ENCODE assay signal across 7 cellular contexts in the genomic region with DNA sequence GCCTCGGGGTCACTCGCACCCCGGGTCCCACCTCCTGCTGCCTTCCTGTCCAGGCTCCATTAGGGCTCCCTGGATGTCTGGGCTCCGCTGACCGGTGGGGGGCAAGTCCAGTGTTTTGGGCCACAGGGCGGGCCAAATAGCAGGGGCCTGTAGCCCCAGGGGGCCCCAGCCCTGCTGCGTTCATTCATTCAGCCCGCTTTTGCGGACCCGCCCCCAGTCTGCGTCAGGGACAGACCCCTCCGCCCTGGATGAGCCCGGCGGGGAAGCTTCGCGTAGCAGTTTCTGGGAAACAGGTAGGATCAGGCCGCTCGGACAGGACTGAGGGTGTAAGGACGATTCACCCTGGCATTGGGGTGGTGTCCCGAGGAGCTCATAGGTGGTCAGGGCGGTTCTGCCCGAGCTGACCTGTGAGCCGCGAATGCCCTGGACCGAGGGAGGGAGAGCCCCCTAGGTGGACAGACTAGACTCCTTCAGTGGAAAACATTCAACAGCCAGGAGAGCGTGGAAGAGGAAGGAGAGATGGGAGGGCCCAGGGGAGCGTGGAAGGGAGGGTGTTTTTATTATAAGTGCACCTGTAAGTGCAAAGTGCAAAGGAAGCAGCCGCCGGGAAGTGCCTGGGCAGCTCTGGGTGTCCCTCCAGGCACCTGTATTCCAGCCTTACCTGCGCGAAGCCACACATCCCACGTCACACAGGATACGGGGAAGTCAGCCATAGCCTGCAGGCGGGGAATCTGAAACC. TPM values are rescaled to one million over a fixed set of nuclear protein-coding genes. Genes with fewer than 3 reads are reported as not detected.
DNase-seq lines count a peak whose midpoint lies in the region; ATAC-seq and TF ChIP-seq lines count a peak whose summit lies in the region.

No MANE protein-coding gene starts in this region.

- DNase-seq in HEK293T (ENCODE audit: extremely low spot score) (peak; percentile 34), NCI-H146 (lab: John Stamatoyannopoulos, UW) (peak; percentile 80), right atrium auricular region (ENCODE audit: low spot score) (no peak), sigmoid colon (no peak), GM10248 (ENCODE audit: extremely low spot score) (no peak)

- TF ChIP-seq POLR2A in GM18505 (IDR thresholded peaks at IDR 0.05; ENCODE audit: borderline replicate concordance, extremely low read depth, insufficient read depth, insufficient read length), result no peak
- TF ChIP-seq POLR2A in sigmoid colon (IDR thresholded peaks at IDR 0.05), result no peak

- TF ChIP-seq EP300 in sigmoid colon (IDR thresholded peaks at IDR 0.05), result no peak

- H3K4me1 ChIP-seq in right atrium auricular region (peaks cover 0 to 60% of the 10 kb centered on the region in 2 donors), sigmoid colon (peaks cover 0 to 49% (median 45%) of the 10 kb centered on the region in 4 donors)

- H3K4me3 ChIP-seq in right atrium auricular region (peak overlapping the region; percentile 91 to 96), sigmoid colon (peak overlapping the region; percentile 82 to 96 (median 92))

- POLR2A ChIA-PET in HEK293T (lab: Yijun Ruan, JAX) (interaction anchor here (0.9 to 2.3 kb wide), 6 partner anchors 10 to 136 kb away, joined by 3 to 17 read pairs (median 5); partner anchors contain the start of gene PYGB), GM10248 (lab: Yijun Ruan, JAX) (no interaction called here)

- peak; percentile 13 for ATAC-seq in GM18505 (IDR thresholded peaks at IDR 0.05; ENCODE audit: unreplicated experiment)

- peak overlapping the region; percentile 95 to 98 for H3K27ac ChIP-seq in right atrium auricular region
- peak overlapping the region; percentile 87 to 92 (median 90) for H3K27ac ChIP-seq in sigmoid colon

- TF ChIP-seq CTCF in right atrium auricular region (IDR thresholded peaks at IDR 0.05), result no peak
- TF ChIP-seq CTCF in sigmoid colon (IDR thresholded peaks at IDR 0.05), result no peak
- no peak for TF ChIP-seq CTCF in GM10248 (IDR thresholded peaks at IDR 0.05; ENCODE audit: control extremely low read depth, extremely low read depth, low read depth, missing control alignments)

- H3K27me3 Mint-ChIP-seq in activated naive CD8-positive, alpha-beta T cell, result no peaks in the 10 kb centered on the region

- H3K36me3 ChIP-seq in right atrium auricular region, result no peaks in the 10 kb centered on the region
- H3K36me3 ChIP-seq in sigmoid colon, result no peaks in the 10 kb centered on the region

- CTCF ChIA-PET in HEK293T (lab: Yijun Ruan, JAX) (interaction anchor here (0.6 kb wide), 1 partner anchor 97 kb away, joined by 3 read pairs; no protein-coding TSS in a partner anchor), GM10248 (lab: Yijun Ruan, JAX) (interaction anchor here (0.9 to 2.0 kb wide), 7 partner anchors 8 to 203 kb away, joined by 3 to 7 read pairs (median 3); partner anchors contain the start of gene PYGB)

- peak overlapping the region; percentile 75 for H3K27ac Mint-ChIP-seq in activated naive CD8-positive, alpha-beta T cell

- WGBS in sigmoid colon, 2 donors, result 1% methylated on average over 34 of the region's 34 CpGs

- intact Hi-C loops in sigmoid colon (cut with DNase I), result loop anchor here (2.0 to 5.0 kb wide), 3 partner anchors 51 to 204 kb away; partner anchors contain the start of genes ABHD12 and APMAP

- no peaks in the 10 kb centered on the region for H3K9me3 Mint-ChIP-seq in activated naive CD8-positive, alpha-beta T cell (ENCODE audit: low read depth)

- peaks cover 3% of the 10 kb centered on the region for H3K36me3 Mint-ChIP-seq in activated naive CD8-positive, alpha-beta T cell

- H3K9me3 ChIP-seq in right atrium auricular region (no peaks in the 10 kb centered on the region), sigmoid colon (no peaks in the 10 kb centered on the region)

- peaks cover 58% of the 10 kb centered on the region for H3K4me1 Mint-ChIP-seq in activated naive CD8-positive, alpha-beta T cell (ENCODE audit: low read depth)

- H3K4me3 Mint-ChIP-seq in activated naive CD8-positive, alpha-beta T cell, result peak overlapping the region; percentile 93

- H3K27me3 ChIP-seq in right atrium auricular region, result no peaks in the 10 kb centered on the region
- no peaks in the 10 kb centered on the region for H3K27me3 ChIP-seq in sigmoid colon

TF ChIP-seq in HEK293T, 16 proteins besides CTCF, POLR2A, EP300 and RAD21:
- TF ChIP-seq SUZ12 (IDR thresholded peaks at IDR 0.05) (no peak), ZNF384 (IDR thresholded peaks at IDR 0.05) (no peak), PKNOX1 (IDR thresholded peaks at IDR 0.05) (no peak), HDGF (IDR thresholded peaks at IDR 0.05; ENCODE audit: borderline replicate concordance) (no peak), CTBP1 (IDR thresholded peaks at IDR 0.05; ENCODE audit: borderline replicate concordance) (no peak), FOXA1 (IDR thresholded peaks at IDR 0.05) (no peak), FOXK2 (IDR thresholded peaks at IDR 0.05) (no peak), NFRKB (IDR thresholded peaks at IDR 0.05) (no peak), SP1 (IDR thresholded peaks at IDR 0.05) (no peak)

RNA-seq across cellular contexts. Expression of gene ENTPD6, which starts 0.6 kb away (rescaled TPM):
- total RNA-seq in right atrium auricular region, result 100 to 1,000 TPM in 1 of 2 donors, 10 to 100 TPM in 1; 75.9 to 116 TPM
- total RNA-seq in sigmoid colon, result 10 to 100 TPM; 26.0 to 48.2 (median 37.2) TPM
- polyA plus RNA-seq in sigmoid colon, result 100 to 1,000 TPM in 1 of 3 donors, 10 to 100 TPM in 2; 33.0 to 117 (median 48.6) TPM

RNA-seq across cellular contexts. Expression of gene PYGB, which starts 51.8 kb away (rescaled TPM):
- total RNA-seq in right atrium auricular region (100 to 1,000 TPM; 145 to 174 TPM), sigmoid colon (100 to 1,000 TPM; 147 to 317 (median 226) TPM)
- 100 to 1,000 TPM in 2 of 3 donors, 10 to 100 TPM in 1; 45.6 to 198 (median 163) TPM for polyA plus RNA-seq in sigmoid colon

Comparison
In these comparisons a context has a peak if more than half of its experiments do, and no peak if none do; other contexts are left out.
1. DNase-seq: peak in HEK293T (single experiment) and NCI-H146 (single experiment); none in right atrium auricular region (single experiment), sigmoid colon (single experiment) and GM10248 (single experiment).